ENCODE assay signal across 8 cellular contexts in the genomic region with DNA sequence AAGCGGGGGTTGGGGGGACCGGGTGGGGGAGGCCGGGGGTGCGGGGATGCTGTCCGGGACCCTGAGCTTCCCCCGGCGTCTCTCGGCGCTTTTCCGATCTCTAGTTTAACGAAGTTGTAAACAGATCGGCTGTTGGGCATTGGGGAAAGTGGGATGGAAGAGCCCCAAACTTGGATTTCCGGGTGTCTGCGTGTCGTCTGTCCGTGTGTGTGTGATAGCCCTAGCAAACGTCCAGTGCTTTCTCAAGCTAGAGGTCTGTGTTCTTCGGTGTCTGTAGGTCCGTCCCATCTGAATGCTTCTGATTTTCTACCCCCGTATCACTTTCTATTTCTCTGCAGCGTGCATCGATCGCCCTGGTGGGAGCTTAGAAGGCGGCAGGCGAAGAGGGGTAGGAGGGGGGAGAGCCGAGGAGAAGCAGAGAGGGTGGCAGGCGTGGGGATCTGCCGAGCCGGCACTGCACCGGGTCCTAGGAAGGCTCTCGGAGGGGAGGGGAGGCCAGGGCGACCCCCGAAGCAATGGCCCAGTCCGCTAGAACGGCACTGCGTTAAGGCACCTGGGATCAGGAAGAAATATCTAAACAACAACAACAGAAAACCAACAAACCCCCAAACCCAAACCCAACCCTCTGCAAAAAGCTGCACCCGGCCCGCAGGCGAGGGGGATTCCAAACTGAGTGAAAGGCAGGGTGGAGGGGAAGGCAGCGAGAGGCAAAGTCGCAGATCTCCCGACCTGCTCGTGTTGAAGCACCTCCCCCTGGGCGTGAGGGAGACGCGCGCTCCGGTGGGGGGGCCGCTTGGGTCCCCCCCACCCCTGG. TPM values are rescaled to one million over a fixed set of nuclear protein-coding genes. Genes with fewer than 3 reads are reported as not detected.
DNase-seq lines count a peak whose midpoint lies in the region; ATAC-seq and TF ChIP-seq lines count a peak whose summit lies in the region.

No MANE protein-coding gene starts in this region.

- H3K4me2 ChIP-seq in osteoblast (ENCODE audit: insufficient read depth, low read length), result peak overlapping the region; percentile 48

- no peak overlapping the region for H3K9ac ChIP-seq in endodermal cell (ENCODE audit: extremely low read depth, low read length, poor library complexity, severe bottlenecking)

- H3K4me3 ChIP-seq in endodermal cell (ENCODE audit: low read length), result no peak overlapping the region
- H3K4me3 ChIP-seq in osteoblast (ENCODE audit: insufficient read depth, low read length), result peak overlapping the region; percentile 42

- TF ChIP-seq CTCF in endodermal cell (conservative IDR thresholded peaks at IDR 0.05) (no peak), osteoblast (IDR thresholded peaks at IDR 0.05; ENCODE audit: extremely low read depth, low read depth, low read length) (no peak)

- H3K27me3 Mint-ChIP-seq in IgD-negative memory B cell, result peaks cover 35% of the 10 kb centered on the region
- peaks cover 18% of the 10 kb centered on the region for H3K27me3 Mint-ChIP-seq in endodermal cell (ENCODE audit: insufficient read depth)

- H3K9me3 Mint-ChIP-seq in IgD-negative memory B cell (peaks cover 0 to 5% (median 4%) of the 10 kb centered on the region in 3 donors), endodermal cell (peaks cover 16% of the 10 kb centered on the region)

- H3K36me3 ChIP-seq in endodermal cell (ENCODE audit: control insufficient read depth, insufficient read depth, low read length) (no peaks in the 10 kb centered on the region), osteoblast (ENCODE audit: insufficient read depth, low read length) (no peaks in the 10 kb centered on the region)

- H3K4me1 Mint-ChIP-seq in IgD-negative memory B cell (peaks cover 4 to 15% (median 9%) of the 10 kb centered on the region in 3 donors), endodermal cell (peaks cover 15% of the 10 kb centered on the region)

- peaks cover 100% of the 10 kb centered on the region for H3K27me3 ChIP-seq in endodermal cell (ENCODE audit: control insufficient read depth, insufficient read depth, low read length, poor library complexity, severe bottlenecking)
- H3K27me3 ChIP-seq in osteoblast (ENCODE audit: insufficient read depth, low read length), result peaks cover 39% of the 10 kb centered on the region

- no peak for ATAC-seq in left colon
- no peak for ATAC-seq in GM21717 (IDR thresholded peaks at IDR 0.05; ENCODE audit: unreplicated experiment)

- no peaks in the 10 kb centered on the region for H4K20me1 ChIP-seq in osteoblast (ENCODE audit: insufficient read depth, low read length)

- no peaks in the 10 kb centered on the region for H3K79me2 ChIP-seq in osteoblast (ENCODE audit: insufficient read depth, low read length)

- intact Hi-C loops in left colon (cut with DNase I, micrococcal nuclease), result no loop called here

- H3K36me3 Mint-ChIP-seq in IgD-negative memory B cell, result peaks cover 2% of the 10 kb centered on the region
- H3K36me3 Mint-ChIP-seq in endodermal cell (ENCODE audit: low read depth), result peaks cover 4% of the 10 kb centered on the region

- H3K27ac ChIP-seq in endodermal cell (ENCODE audit: low read depth, low read length) (no peak overlapping the region), osteoblast (ENCODE audit: low read depth, low read length) (no peak overlapping the region)

- peak overlapping the region; percentile 83 to 95 (median 92) for H3K4me3 Mint-ChIP-seq in IgD-negative memory B cell
- peak overlapping the region; percentile 50 for H3K4me3 Mint-ChIP-seq in endodermal cell

- DNase-seq in DMS53 treated with DMSO at 0.1 percent for 48 hours (lab: John Stamatoyannopoulos, UW; ENCODE audit: unreplicated experiment) (peak; percentile 67), endodermal cell (peak; percentile 70), osteoblast (ENCODE audit: insufficient read length, low spot score, missing footprints) (peak; percentile 76), NCI-H1436 (lab: John Stamatoyannopoulos, UW) (no peak), left colon (no peak), HPDE6-E6E7 (ENCODE audit: extremely low spot score) (no peak)

- H3K27ac Mint-ChIP-seq in IgD-negative memory B cell (peak overlapping the region in 1 of 3 donors; percentile 32), endodermal cell (no peak overlapping the region)

- WGBS in endodermal cell (ENCODE audit: insufficient coverage in 1 of 2, insufficient read length in 1 of 2), 2 experiments, result 9 to 10% methylated on average over 18 to 48 of the region's 49 CpGs

- no peak overlapping the region for H2AFZ ChIP-seq in osteoblast (ENCODE audit: low read length)

- peaks cover 5% of the 10 kb centered on the region for H3K4me1 ChIP-seq in endodermal cell (ENCODE audit: control insufficient read depth, insufficient read depth, low read length)
- no peaks in the 10 kb centered on the region for H3K4me1 ChIP-seq in osteoblast (ENCODE audit: insufficient read depth, low read length)

- peaks cover 9% of the 10 kb centered on the region for H3K9me3 ChIP-seq in endodermal cell (ENCODE audit: control insufficient read depth, low read length)
- no peaks in the 10 kb centered on the region for H3K9me3 ChIP-seq in osteoblast (ENCODE audit: low read depth, low read length)

RNA-seq across cellular contexts. Expression of a gene that starts 1.0 kb away (rescaled TPM):
- polyA plus RNA-seq in IgD-negative memory B cell, result not detected
- total RNA-seq in endodermal cell (not detected), osteoblast (under 0.01 TPM in 1 of 2 replicates, not detected in the other), left colon (under 1 TPM in 1 of 2 donors, not detected in 1; 0.25 TPM)
- 0.25 TPM for polyA plus RNA-seq in endodermal cell (2013, experiment 1 of 2)
- 0.08 TPM for polyA plus RNA-seq in endodermal cell (2013, experiment 2 of 2)

Comparison
In these comparisons a context has a peak if more than half of its experiments do, and no peak if none do; other contexts are left out.
1. DNase-seq: peak in DMS53 treated with DMSO at 0.1 percent for 48 hours (single experiment), endodermal cell (single experiment) and osteoblast (single experiment); none in NCI-H1436 (single experiment), left colon (0 of 2) and HPDE6-E6E7 (single experiment).